Comparison of ENCODE assay signal across 8 cellular contexts in the genomic region with DNA sequence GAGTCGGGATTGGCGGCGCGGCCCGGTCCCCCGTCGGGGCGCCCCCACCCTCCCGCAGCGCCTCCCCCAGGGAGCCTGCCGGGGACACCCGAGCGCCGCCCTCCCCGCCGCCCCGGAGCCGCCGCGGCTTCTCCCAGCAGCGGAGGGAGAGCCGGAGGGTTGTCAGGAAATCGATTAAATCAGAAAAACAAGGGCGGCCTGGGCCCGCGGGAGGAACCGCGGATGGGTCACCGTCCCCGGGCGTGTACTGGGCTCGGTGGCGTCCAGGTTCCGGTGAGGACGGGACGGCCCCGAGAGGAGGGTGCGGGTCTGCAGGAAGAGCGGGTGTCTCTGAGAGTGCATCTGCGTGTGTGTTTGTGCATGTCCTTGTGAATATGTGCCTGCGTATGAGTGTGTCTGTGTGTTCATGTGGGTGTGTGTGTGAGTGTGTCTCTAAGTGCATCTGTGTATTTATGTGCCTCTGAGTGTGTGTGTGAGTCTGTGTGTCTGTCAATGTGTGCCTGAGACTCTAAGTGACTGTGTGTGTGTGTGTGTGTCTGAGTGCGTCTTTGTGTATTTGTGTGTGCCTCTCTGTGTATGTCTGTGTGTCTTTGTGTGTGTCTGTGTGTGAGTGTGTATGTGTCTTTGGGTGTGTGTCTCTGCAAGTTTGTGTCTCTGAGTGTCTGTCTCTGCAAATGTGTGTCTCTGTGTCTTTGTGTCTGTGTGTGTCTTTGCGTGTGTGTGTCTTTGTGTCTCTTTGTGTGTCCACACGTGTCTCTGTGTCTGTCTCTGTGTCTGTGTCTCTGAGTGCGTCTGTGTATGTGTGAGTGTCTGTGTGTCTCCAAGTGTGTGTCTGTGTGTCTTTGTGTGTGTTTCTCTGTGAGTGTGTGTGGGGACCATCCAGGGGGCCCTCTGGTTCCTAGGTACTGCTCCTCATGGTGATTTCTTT. TPM values are rescaled to one million over a fixed set of nuclear protein-coding genes. Genes with fewer than 3 reads are reported as not detected.
DNase-seq lines count a peak whose midpoint lies in the region; ATAC-seq and TF ChIP-seq lines count a peak whose summit lies in the region.

No MANE protein-coding gene starts in this region.

- no peaks in the 10 kb centered on the region for H3K9me3 ChIP-seq in muscle layer of colon (ENCODE audit: low read length)

- no peak for TF ChIP-seq CTCF in VCaP (conservative IDR thresholded peaks at IDR 0.05)

- peak overlapping the region; percentile 81 for H3K9ac ChIP-seq in muscle layer of colon (ENCODE audit: low read length)

- peak overlapping the region; percentile 76 to 89 for H3K4me3 ChIP-seq in muscle layer of colon (ENCODE audit: low read depth in 1 of 2, low read length in 2 of 2)

- H3K4me1 ChIP-seq in muscle layer of colon (ENCODE audit: insufficient read depth, low read length): peaks cover 42% of the 10 kb centered on the region

- no peaks in the 10 kb centered on the region for H3K27me3 ChIP-seq in muscle layer of colon (ENCODE audit: control insufficient read depth in 1 of 2, insufficient read depth in 2 of 2, low read length in 2 of 2)

- H3K27ac ChIP-seq in VCaP (peak overlapping the region; percentile 67; the same call in 1 of the 2 replicates), muscle layer of colon (ENCODE audit: low read depth, low read length) (peak overlapping the region; percentile 92)

- DNase-seq in CD1c-positive myeloid dendritic cell (ENCODE audit: extremely low spot score) (peak; percentile 34), Ammon's horn (ENCODE audit: low spot score) (no peak), cerebellum (ENCODE audit: low spot score) (no peak)
- DNase-seq in effector CD4-positive, alpha-beta T cell: peak; percentile 23

- H3K36me3 ChIP-seq in muscle layer of colon (ENCODE audit: insufficient read depth, low read length): no peaks in the 10 kb centered on the region

- ATAC-seq in HG02798 (IDR thresholded peaks at IDR 0.05; ENCODE audit: poor library complexity, unreplicated experiment): peak; percentile 6
- ATAC-seq in HG03135 (IDR thresholded peaks at IDR 0.05; ENCODE audit: unreplicated experiment): no peak

RNA-seq across cellular contexts. Expression of gene SPSB1, which starts 1.1 kb away (rescaled TPM):
- 1.6 TPM for total RNA-seq in cerebellum

RNA-seq across cellular contexts. Expression of gene H6PD, which starts 59.2 kb away (rescaled TPM):
- total RNA-seq in cerebellum: 10.1 TPM

Comparison
In these comparisons a context has a peak if more than half of its experiments do, and no peak if none do; other contexts are left out.
1. DNase-seq: peak in CD1c-positive myeloid dendritic cell (single experiment) and effector CD4-positive, alpha-beta T cell (single experiment); none in Ammon's horn (single experiment) and cerebellum (single experiment).